ENCODE assay signal across 1 cellular context in genomic region chr14:77707724-77708408, GRCh38.
A peak's percentile ranks its signal among the peaks of the same experiment; 100 is the strongest.
TF ChIP-seq lines count a peak whose summit lies in the region.

Gene ALKBH1 (minus strand): TSS chr14:77708023. CDS start chr14:77708004, 19 bp downstream.
Gene SLIRP (plus strand): TSS chr14:77708103. CDS start chr14:77708112, 9 bp downstream.

TF ChIP-seq in HEK293, 187 proteins besides CTCF, POLR2A, EP300 and RAD21 (continued from another document):
- TF ChIP-seq ZNF571 (tag by site-specific recombination; IDR thresholded peaks at IDR 0.05) (no peak), ZBTB49 (tag by site-specific recombination; IDR thresholded peaks at IDR 0.05; ENCODE audit: low read depth) (no peak), SP7 (tag by site-specific recombination; IDR thresholded peaks at IDR 0.05) (peak; percentile 39; the same call in 1 of the 2 replicates), ZNF639 (tag by site-specific recombination; IDR thresholded peaks at IDR 0.05) (0 out of 2 replicates have a peak, but pooled peaks have one; percentile 21), ZNF580 (tag by site-specific recombination; IDR thresholded peaks at IDR 0.05) (peak; percentile 65; the same call in 1 of the 2 replicates), ZBTB17 (tag by site-specific recombination; IDR thresholded peaks at IDR 0.05) (peak; percentile 67), ZNF324 (tag by site-specific recombination; IDR thresholded peaks at IDR 0.05) (no peak), ZBTB26 (tag by site-specific recombination; optimal IDR thresholded peaks at IDR 0.05) (peak; percentile 27), ZNF311 (tag by site-specific recombination; IDR thresholded peaks at IDR 0.05; ENCODE audit: borderline replicate concordance) (no peak), ZXDB (tag by site-specific recombination; IDR thresholded peaks at IDR 0.05) (peak; percentile 51; the same call in 1 of the 2 replicates), ZNF274 (IDR thresholded peaks at IDR 0.05; ENCODE audit: low read length) (no peak), ZNF274 (tag by site-specific recombination; IDR thresholded peaks at IDR 0.05; ENCODE audit: borderline replicate concordance) (no peak), ZNF398 (tag by site-specific recombination; IDR thresholded peaks at IDR 0.05) (no peak), ZNF549 (tag by site-specific recombination; IDR thresholded peaks at IDR 0.05) (no peak), ZNF514 (tag by site-specific recombination; IDR thresholded peaks at IDR 0.05) (no peak), PRDM1 (tag by site-specific recombination; IDR thresholded peaks at IDR 0.05) (no peak), ZNF2 (tag by site-specific recombination; IDR thresholded peaks at IDR 0.05) (0 out of 2 replicates have a peak, but pooled peaks have one; percentile 26), KLF1 (tag by site-specific recombination; IDR thresholded peaks at IDR 0.05) (no peak), ZNF76 (tag by site-specific recombination; IDR thresholded peaks at IDR 0.05; ENCODE audit: borderline replicate concordance, low read depth) (peak; percentile 10; the same call in 1 of the 2 replicates), HOXD13 (CRISPR knock-in tag; IDR thresholded peaks at IDR 0.05; ENCODE audit: borderline replicate concordance) (no peak), ZNF18 (tag by site-specific recombination; IDR thresholded peaks at IDR 0.05) (no peak), KLF17 (tag by site-specific recombination; IDR thresholded peaks at IDR 0.05) (no peak), ELK4 (IDR thresholded peaks at IDR 0.05; ENCODE audit: borderline replicate concordance, low read depth, low read length) (no peak), YY1 (tag by site-specific recombination; IDR thresholded peaks at IDR 0.05) (peak; percentile 87), ZNF670 (tag by site-specific recombination; IDR thresholded peaks at IDR 0.05; ENCODE audit: low read depth) (no peak), ZNF362 (tag by site-specific recombination; IDR thresholded peaks at IDR 0.05) (no peak), SP2 (tag by site-specific recombination; IDR thresholded peaks at IDR 0.05) (peak; percentile 68), KLF16 (tag by site-specific recombination; IDR thresholded peaks at IDR 0.05) (0 out of 2 replicates have a peak, but pooled peaks have one; percentile 22), ATF2 (tag by site-specific recombination; IDR thresholded peaks at IDR 0.05; ENCODE audit: low read depth) (no peak), GLI4 (tag by site-specific recombination; IDR thresholded peaks at IDR 0.05) (no peak), YY2 (tag by site-specific recombination; IDR thresholded peaks at IDR 0.05) (peak; percentile 93), SCRT1 (tag by site-specific recombination; IDR thresholded peaks at IDR 0.05; ENCODE audit: borderline replicate concordance) (no peak)
